In the genomic region with DNA sequence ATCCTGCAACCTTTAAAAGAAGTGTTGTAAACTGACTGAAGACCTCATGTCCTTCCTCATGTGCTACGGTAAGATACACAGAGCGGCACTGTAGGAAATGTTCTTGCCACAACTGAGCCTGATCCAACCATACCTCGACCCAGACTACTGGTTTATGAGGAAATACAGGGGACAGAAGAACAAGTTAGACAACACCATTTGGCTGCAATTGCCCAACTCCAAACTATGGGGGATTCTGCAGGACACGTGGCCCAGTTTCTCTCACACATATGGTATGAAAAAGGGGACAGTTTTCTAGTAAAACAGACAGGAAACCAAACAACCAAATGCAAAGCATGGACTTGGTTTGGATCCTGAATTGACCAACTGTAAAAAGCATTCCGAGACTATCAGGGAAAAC, we compare ENCODE assay signal across 21 cellular contexts. TPM values are rescaled to one million over a fixed set of nuclear protein-coding genes. Genes with fewer than 3 reads are reported as not detected.
A peak's percentile ranks its signal among the peaks of the same experiment; 100 is the strongest.
DNase-seq lines count a peak whose midpoint lies in the region; ATAC-seq, FAIRE-seq and TF ChIP-seq lines count a peak whose summit lies in the region.
"Had no signal": no experiment of that assay in that cellular context is flagged by ENCODE, and none has a peak within 500 bp of the region (broad histone marks: within the 10 kb centered on the region; RNA-seq: fewer than 3 reads in every experiment).

No MANE protein-coding gene starts in this region.

- DNase-seq in cardiac muscle cell (ENCODE audit: low read depth in 1 of 2, low spot score in 1 of 2) (no peak), right cardiac atrium (no peak), astrocyte (ENCODE audit: low read depth) (no peak), neuronal stem cell (ENCODE audit: low spot score) (no peak), omental fat pad (ENCODE audit: low spot score) (no peak)
- no peak for DNase-seq in naive thymus-derived CD4-positive, alpha-beta T cell
- DNase-seq: AML-193; Calu3; CD8-positive, alpha-beta T cell; DMS79 treated with DMSO at 0.1 percent for 48 hours; EL; HCEC 1CT had no signal

- peak overlapping the region; percentile 8 for H2BK5ac ChIP-seq in neuronal stem cell (ENCODE audit: low read length)

- H3K4me3 Mint-ChIP-seq in astrocyte (ENCODE audit: unreplicated experiment) = no peak overlapping the region
- no peak overlapping the region for H3K4me3 Mint-ChIP-seq in naive thymus-derived CD4-positive, alpha-beta T cell
- H3K4me3 Mint-ChIP-seq: CD8-positive, alpha-beta T cell; GM23338 had no signal

- H3K79me1 ChIP-seq in neuronal stem cell (ENCODE audit: low read depth, low read length) = no peaks in the 10 kb centered on the region

- H2BK15ac ChIP-seq in neuronal stem cell (ENCODE audit: low read length) = no peak overlapping the region

- H3K27me3 Mint-ChIP-seq in astrocyte (ENCODE audit: low read depth, unreplicated experiment) = peaks cover 5% of the 10 kb centered on the region
- peaks cover 0 to 7% (median 0%) of the 10 kb centered on the region in 5 donors for H3K27me3 Mint-ChIP-seq in naive thymus-derived CD4-positive, alpha-beta T cell

- H2BK120ac ChIP-seq in neuronal stem cell (ENCODE audit: low read depth, low read length) = no peak overlapping the region

- H3K4me2 ChIP-seq in astrocyte (ENCODE audit: low read length) = no peak overlapping the region
- no peak overlapping the region for H3K4me2 ChIP-seq in neuronal stem cell (ENCODE audit: insufficient read depth, low read length, poor library complexity, severe bottlenecking)
- H3K4me2 ChIP-seq: A549, BLaER1, GM23338, KMS-11 had no signal

- H3K4me1 ChIP-seq in cardiac muscle cell (ENCODE audit: low read depth) (peaks cover 17% of the 10 kb centered on the region), right cardiac atrium (ENCODE audit: control insufficient read depth, insufficient read depth, low read length) (no peaks in the 10 kb centered on the region), astrocyte (ENCODE audit: insufficient read depth, low read length) (peaks cover 11% of the 10 kb centered on the region), neuronal stem cell (ENCODE audit: control insufficient read depth in 2 of 2, insufficient read depth in 1 of 2, low read depth in 1 of 2, low read length in 2 of 2) (peaks cover 5 to 13% of the 10 kb centered on the region in 2 donors)
- H3K4me1 ChIP-seq in naive thymus-derived CD4-positive, alpha-beta T cell (ENCODE audit: control insufficient read depth in 2 of 2, insufficient read depth in 2 of 2, low read length in 2 of 2) = no peaks in the 10 kb centered on the region
- H3K4me1 ChIP-seq: A549 had no signal

- no peak overlapping the region for H4K8ac ChIP-seq in neuronal stem cell (ENCODE audit: low read depth, low read length)

- H2AFZ ChIP-seq in astrocyte (ENCODE audit: low read depth, low read length) (no peak overlapping the region), neuronal stem cell (ENCODE audit: low read length) (no peak overlapping the region)
- H2AFZ ChIP-seq: GM23338 had no signal

- H3K27ac ChIP-seq in cardiac muscle cell (peak overlapping the region; percentile 99), right cardiac atrium (ENCODE audit: low read length) (no peak overlapping the region), astrocyte (ENCODE audit: low read depth, low read length) (no peak overlapping the region), neuronal stem cell (replicated peaks; ENCODE audit: low read length) (no peak overlapping the region)
- H3K27ac ChIP-seq in naive thymus-derived CD4-positive, alpha-beta T cell (ENCODE audit: low read depth, low read length) = no peak overlapping the region
- H3K27ac ChIP-seq: 22Rv1, A549, BLaER1, KMS-11 had no signal

- H4K91ac ChIP-seq in neuronal stem cell (ENCODE audit: low read depth, low read length, poor library complexity) = peak overlapping the region; percentile 56

- peak overlapping the region; percentile 15 for H2AK5ac ChIP-seq in neuronal stem cell (ENCODE audit: low read depth, low read length)

- POLR2A ChIA-PET in naive thymus-derived CD4-positive, alpha-beta T cell (lab: Charles Lee) = no interaction called here

- H3K4ac ChIP-seq in neuronal stem cell (ENCODE audit: low read length) = no peak overlapping the region

- H3K36me3 ChIP-seq in cardiac muscle cell = no peaks in the 10 kb centered on the region
- H3K36me3 ChIP-seq in astrocyte (ENCODE audit: insufficient read depth, low read length) = no peaks in the 10 kb centered on the region
- H3K36me3 ChIP-seq in neuronal stem cell (replicated peaks in 1 of 2; ENCODE audit: control insufficient read depth in 2 of 2, insufficient read depth in 2 of 2, low read length in 2 of 2) = no peaks in the 10 kb centered on the region
- H3K36me3 ChIP-seq in naive thymus-derived CD4-positive, alpha-beta T cell (ENCODE audit: control insufficient read depth in 2 of 3, insufficient read depth in 3 of 3, low read length in 3 of 3) = no peaks in the 10 kb centered on the region
- H3K36me3 ChIP-seq: BLaER1 had no signal

- H3K27me3 ChIP-seq in cardiac muscle cell (no peaks in the 10 kb centered on the region), right cardiac atrium (ENCODE audit: control insufficient read depth, insufficient read depth) (no peaks in the 10 kb centered on the region), astrocyte (ENCODE audit: insufficient read depth, low read length) (no peaks in the 10 kb centered on the region), neuronal stem cell (ENCODE audit: control insufficient read depth in 3 of 3, insufficient read depth in 3 of 3, low read depth in 1 of 3, low read length in 3 of 3) (peaks cover 0 to 4% (median 0%) of the 10 kb centered on the region in 3 experiments)
- no peaks in the 10 kb centered on the region for H3K27me3 ChIP-seq in naive thymus-derived CD4-positive, alpha-beta T cell (ENCODE audit: control insufficient read depth in 2 of 2, insufficient read depth in 2 of 2, low read length in 2 of 2)
- H3K27me3 ChIP-seq: BLaER1 had no signal

- no peaks in the 10 kb centered on the region for H3K79me2 ChIP-seq in astrocyte (ENCODE audit: insufficient read depth, low read length)

- no peak overlapping the region for H2BK12ac ChIP-seq in neuronal stem cell (ENCODE audit: low read length)

- no peak overlapping the region for H3K23ac ChIP-seq in neuronal stem cell (ENCODE audit: low read depth, low read length, poor library complexity)

- H4K20me1 ChIP-seq in astrocyte (ENCODE audit: insufficient read depth, low read length) = no peaks in the 10 kb centered on the region
- H4K20me1 ChIP-seq: BLaER1 had no signal

- ATAC-seq in right cardiac atrium = no peak
- no peak for ATAC-seq in GM19452 (IDR thresholded peaks at IDR 0.05; ENCODE audit: unreplicated experiment)
- no peak for ATAC-seq in naive thymus-derived CD4-positive, alpha-beta T cell
- no peak for ATAC-seq in omental fat pad (ENCODE audit: low FRiP score)
- ATAC-seq: A549; CD8-positive, alpha-beta T cell; GM23338 had no signal

- peaks cover 2% of the 10 kb centered on the region for H3K36me3 Mint-ChIP-seq in astrocyte (ENCODE audit: low read depth, unreplicated experiment)
- H3K36me3 Mint-ChIP-seq in naive thymus-derived CD4-positive, alpha-beta T cell = peaks cover 0 to 1% (median 0%) of the 10 kb centered on the region in 5 donors
- H3K36me3 Mint-ChIP-seq: CD8-positive, alpha-beta T cell had no signal

- TF ChIP-seq CTCF in cardiac muscle cell (IDR thresholded peaks at IDR 0.05; ENCODE audit: low read depth, low read length) (no peak), astrocyte (IDR thresholded peaks at IDR 0.05; ENCODE audit: insufficient read depth, low read depth, low read length) (no peak), omental fat pad (IDR thresholded peaks at IDR 0.05) (no peak)

- H3K9ac ChIP-seq in astrocyte (ENCODE audit: low read length) (no peak overlapping the region), neuronal stem cell (ENCODE audit: low read depth, low read length, poor library complexity) (no peak overlapping the region)
- H3K9ac ChIP-seq: BLaER1, KMS-11 had no signal

- intact Hi-C loops in right cardiac atrium (cut with DNase I) = no loop called here
- intact Hi-C loops in naive thymus-derived CD4-positive, alpha-beta T cell (cut with micrococcal nuclease) = no loop called here

- H3K4me3 ChIP-seq in cardiac muscle cell (no peak overlapping the region), right cardiac atrium (ENCODE audit: low read length) (no peak overlapping the region), astrocyte (ENCODE audit: insufficient read depth, low read depth, low read length) (no peak overlapping the region), neuronal stem cell (ENCODE audit: low read length in 2 of 2) (no peak overlapping the region)
- H3K4me3 ChIP-seq in naive thymus-derived CD4-positive, alpha-beta T cell (ENCODE audit: low read length) = no peak overlapping the region
- H3K4me3 ChIP-seq: A549, BLaER1, GM23338 had no signal

- no peak for FAIRE-seq in astrocyte (lab: Jason Lieb, UNC)
- FAIRE-seq: A549, GM12891, H54 had no signal

- peak overlapping the region; percentile 27 for H3K27ac Mint-ChIP-seq in astrocyte (ENCODE audit: unreplicated experiment)
- no peak overlapping the region for H3K27ac Mint-ChIP-seq in naive thymus-derived CD4-positive, alpha-beta T cell
- H3K27ac Mint-ChIP-seq: CD8-positive, alpha-beta T cell; GM23338 had no signal

- CTCF ChIA-PET in naive thymus-derived CD4-positive, alpha-beta T cell (lab: Charles Lee) = no interaction called here

- WGBS in right cardiac atrium = 94% methylated on average over 5 of the region's 5 CpGs
- WGBS in neuronal stem cell (ENCODE audit: extremely low coverage in 2 of 2, insufficient read length in 2 of 2, insufficient replicate concordance in 1 of 2), 2 donors = no CpG with 5 or more reads among the region's 5 CpGs

- no peaks in the 10 kb centered on the region for H3K9me3 ChIP-seq in cardiac muscle cell (ENCODE audit: low read depth)
- H3K9me3 ChIP-seq in right cardiac atrium (ENCODE audit: control insufficient read depth, low read length) = no peaks in the 10 kb centered on the region
- peaks cover 13% of the 10 kb centered on the region for H3K9me3 ChIP-seq in astrocyte (ENCODE audit: insufficient read depth, low read depth, low read length)
- peaks cover 9 to 11% of the 10 kb centered on the region in 2 donors for H3K9me3 ChIP-seq in neuronal stem cell (replicated peaks in 1 of 2; ENCODE audit: control insufficient read depth in 2 of 2, insufficient read depth in 1 of 2, low read depth in 1 of 2, low read length in 2 of 2)
- peaks cover 0 to 5% (median 0%) of the 10 kb centered on the region in 3 experiments for H3K9me3 ChIP-seq in naive thymus-derived CD4-positive, alpha-beta T cell (ENCODE audit: control insufficient read depth in 2 of 3, low read length in 3 of 3)

- H3K9me3 Mint-ChIP-seq in astrocyte (ENCODE audit: unreplicated experiment) = peaks cover 10% of the 10 kb centered on the region
- peaks cover 0 to 7% (median 3%) of the 10 kb centered on the region in 11 donors for H3K9me3 Mint-ChIP-seq in naive thymus-derived CD4-positive, alpha-beta T cell
- H3K9me3 Mint-ChIP-seq: CD8-positive, alpha-beta T cell had no signal

- peaks cover 10% of the 10 kb centered on the region for H3K4me1 Mint-ChIP-seq in astrocyte (ENCODE audit: low read depth, unreplicated experiment)
- H3K4me1 Mint-ChIP-seq in naive thymus-derived CD4-positive, alpha-beta T cell = no peaks in the 10 kb centered on the region

- H3K18ac ChIP-seq in neuronal stem cell (ENCODE audit: low read length) = no peak overlapping the region

- no peak overlapping the region for H3K14ac ChIP-seq in neuronal stem cell (ENCODE audit: low read length)

RNA-seq across cellular contexts. Expression of gene PRPH2, which starts 10.5 kb away (rescaled TPM):
- 7.3 and 10.1 TPM in 2 replicates for total RNA-seq in cardiac muscle cell
- 9.6 and 15.0 TPM in 2 replicates for polyA plus RNA-seq in cardiac muscle cell
- 1 to 10 TPM; 1.2 to 2.5 (median 1.8) TPM for total RNA-seq in right cardiac atrium
- 0.45 TPM for polyA plus RNA-seq in right cardiac atrium
- not detected in 2 replicates for total RNA-seq in astrocyte
- polyA plus RNA-seq in neuronal stem cell (2013, experiment 1 of 2) = 0.10 TPM
- 0.11 TPM for polyA plus RNA-seq in neuronal stem cell (2013, experiment 2 of 2)
- total RNA-seq in naive thymus-derived CD4-positive, alpha-beta T cell = not detected
- under 1 TPM; 0.14 to 0.20 TPM for polyA plus RNA-seq in naive thymus-derived CD4-positive, alpha-beta T cell
- total RNA-seq in omental fat pad = 1 to 10 TPM in 1 of 4 donors, under 1 TPM in 3; 0.38 to 1.4 (median 0.54) TPM
- total RNA-seq: Calu3; CD8-positive, alpha-beta T cell; G401 had no signal
- polyA plus RNA-seq: A549 had no signal

RNA-seq across cellular contexts. Expression of gene TBCC, which starts 34.0 kb away (rescaled TPM):
- total RNA-seq in cardiac muscle cell = 47.4 and 58.8 TPM in 2 replicates
- polyA plus RNA-seq in cardiac muscle cell = 53.3 and 67.1 TPM in 2 replicates
- total RNA-seq in right cardiac atrium = 10 to 100 TPM; 13.9 to 15.3 (median 14.8) TPM
- polyA plus RNA-seq in right cardiac atrium = 18.2 TPM
- total RNA-seq in astrocyte = 25.8 and 27.4 TPM in 2 replicates
- polyA plus RNA-seq in neuronal stem cell (2013, experiment 1 of 2) = 17.4 TPM
- polyA plus RNA-seq in neuronal stem cell (2013, experiment 2 of 2) = 17.3 TPM
- total RNA-seq in naive thymus-derived CD4-positive, alpha-beta T cell = 10 to 100 TPM; 39.6 to 74.8 (median 71.4) TPM
- 100 to 1,000 TPM; 103 to 119 TPM for polyA plus RNA-seq in naive thymus-derived CD4-positive, alpha-beta T cell
- 10 to 100 TPM; 16.4 to 30.7 (median 22.0) TPM for total RNA-seq in omental fat pad
